In genomic region chr1:226870323-226871046, GRCh38 we compare ENCODE assay signal across 8 cellular contexts. TPM values are rescaled to one million over a fixed set of nuclear protein-coding genes. Genes with fewer than 3 reads are reported as not detected.
DNase-seq lines count a peak whose midpoint lies in the region; ATAC-seq and TF ChIP-seq lines count a peak whose summit lies in the region.

Gene PSEN2, plus strand, starts transcription at chr1:226870616. Its CDS starts 11,292 bp downstream, at chr1:226881908.

- DNase-seq in Daoy (ENCODE audit: low read depth) (peak; percentile 67), HuH-7.5 (ENCODE audit: low spot score) (peak; percentile 75), SK-N-DZ (ENCODE audit: low spot score) (peak; percentile 21), cardiac muscle cell (ENCODE audit: low read depth in 1 of 2, low spot score in 1 of 2) (peak; percentile 63 to 77)
- DNase-seq in activated naive CD8-positive, alpha-beta T cell treated with anti-CD3 and anti-CD28 coated beads, Interleukin-2, amount 50 U/mL, for 16 hours (ENCODE audit: low read depth, low spot score) = peak; percentile 31

- H3K36me3 ChIP-seq in cardiac muscle cell (no peaks in the 10 kb centered on the region), parathyroid adenoma (ENCODE audit: control insufficient read depth, insufficient read depth, low read length) (no peaks in the 10 kb centered on the region), urinary bladder (ENCODE audit: insufficient read depth) (no peaks in the 10 kb centered on the region)

- peak within 1 kb of the TSS; percentile 86 for H2AFZ ChIP-seq in parathyroid adenoma

- H3K4me2 ChIP-seq in parathyroid adenoma (ENCODE audit: low read length) = peak within 1 kb of the TSS; percentile 63

- no peaks in the 10 kb centered on the region for H3K27me3 ChIP-seq in cardiac muscle cell
- no peaks in the 10 kb centered on the region for H3K27me3 ChIP-seq in parathyroid adenoma (ENCODE audit: control insufficient read depth, insufficient read depth, low read length)

- H3K9me3 ChIP-seq in cardiac muscle cell (ENCODE audit: low read depth) = no peaks in the 10 kb centered on the region
- no peaks in the 10 kb centered on the region for H3K9me3 ChIP-seq in parathyroid adenoma (ENCODE audit: control insufficient read depth, low read length)

- peaks cover 14% of the 10 kb centered on the region for H3K4me1 ChIP-seq in cardiac muscle cell (ENCODE audit: low read depth)
- peaks cover 15% of the 10 kb centered on the region for H3K4me1 ChIP-seq in parathyroid adenoma
- no peaks in the 10 kb centered on the region for H3K4me1 ChIP-seq in urinary bladder (ENCODE audit: insufficient read depth)

- H3K27ac ChIP-seq in cardiac muscle cell (peak within 1 kb of the TSS; percentile 41), parathyroid adenoma (peak within 1 kb of the TSS; percentile 76), urinary bladder (ENCODE audit: low read depth) (peak within 1 kb of the TSS; percentile 3)

- peak; percentile 94 for ATAC-seq in GM21529 (IDR thresholded peaks at IDR 0.05; ENCODE audit: unreplicated experiment)

- peak within 1 kb of the TSS; percentile 38 for H3K9ac ChIP-seq in parathyroid adenoma

- peaks cover 2% of the 10 kb centered on the region for H3K79me2 ChIP-seq in parathyroid adenoma

- under 1% methylated on average over 82 of the region's 82 CpGs for WGBS in urinary bladder

- peak; percentile 19 for TF ChIP-seq CTCF in cardiac muscle cell (IDR thresholded peaks at IDR 0.05; ENCODE audit: low read depth, low read length)
- no peak for TF ChIP-seq CTCF in parathyroid adenoma (IDR thresholded peaks at IDR 0.05)

- H3K4me3 ChIP-seq in cardiac muscle cell = peak within 1 kb of the TSS; percentile 82
- peak within 1 kb of the TSS; percentile 67 for H3K4me3 ChIP-seq in parathyroid adenoma (ENCODE audit: low read depth, low read length)
- peak within 1 kb of the TSS; percentile 75 for H3K4me3 ChIP-seq in urinary bladder (ENCODE audit: low read depth, low read length)

RNA-seq across cellular contexts. Expression of gene PSEN2, which starts in this region (rescaled TPM):
- total RNA-seq in Daoy (2014; rRNA removed; shearing (Covaris generic)) = 15.7 and 21.8 TPM in 2 replicates
- polyA plus RNA-seq in SK-N-DZ (2014; cell fraction: cytosol; rRNA removed) = 11.5 and 13.5 TPM in 2 replicates
- polyA plus RNA-seq in SK-N-DZ (2014; cell fraction: nucleus; rRNA removed) = 20.4 and 21.9 TPM in 2 replicates
- total RNA-seq in cardiac muscle cell (34.8 and 41.3 TPM in 2 replicates), urinary bladder (15.1 TPM)
- polyA plus RNA-seq in cardiac muscle cell (16.4 and 31.1 TPM in 2 replicates), urinary bladder (23.8 TPM)

Comparison
In these comparisons a context has a peak if more than half of its experiments do, and no peak if none do; other contexts are left out.
1. Peak in every context shown above with its lines: DNase-seq, ATAC-seq, H3K4me3 ChIP-seq and H3K27ac ChIP-seq.
2. DNase-seq: peak in every context shown above with its lines; median percentile 75 in HuH-7.5; 70 in cardiac muscle cell; 67 in Daoy; 31 in activated naive CD8-positive, alpha-beta T cell treated with anti-CD3 and anti-CD28 coated beads, Interleukin-2, amount 50 U/mL, for 16 hours; 21 in SK-N-DZ.
3. H3K27ac ChIP-seq: peak in every context shown above with its lines; median percentile 76 in parathyroid adenoma; 41 in cardiac muscle cell; 3 in urinary bladder.